Comparison of ENCODE assay signal across 2 cellular contexts in the genomic region with DNA sequence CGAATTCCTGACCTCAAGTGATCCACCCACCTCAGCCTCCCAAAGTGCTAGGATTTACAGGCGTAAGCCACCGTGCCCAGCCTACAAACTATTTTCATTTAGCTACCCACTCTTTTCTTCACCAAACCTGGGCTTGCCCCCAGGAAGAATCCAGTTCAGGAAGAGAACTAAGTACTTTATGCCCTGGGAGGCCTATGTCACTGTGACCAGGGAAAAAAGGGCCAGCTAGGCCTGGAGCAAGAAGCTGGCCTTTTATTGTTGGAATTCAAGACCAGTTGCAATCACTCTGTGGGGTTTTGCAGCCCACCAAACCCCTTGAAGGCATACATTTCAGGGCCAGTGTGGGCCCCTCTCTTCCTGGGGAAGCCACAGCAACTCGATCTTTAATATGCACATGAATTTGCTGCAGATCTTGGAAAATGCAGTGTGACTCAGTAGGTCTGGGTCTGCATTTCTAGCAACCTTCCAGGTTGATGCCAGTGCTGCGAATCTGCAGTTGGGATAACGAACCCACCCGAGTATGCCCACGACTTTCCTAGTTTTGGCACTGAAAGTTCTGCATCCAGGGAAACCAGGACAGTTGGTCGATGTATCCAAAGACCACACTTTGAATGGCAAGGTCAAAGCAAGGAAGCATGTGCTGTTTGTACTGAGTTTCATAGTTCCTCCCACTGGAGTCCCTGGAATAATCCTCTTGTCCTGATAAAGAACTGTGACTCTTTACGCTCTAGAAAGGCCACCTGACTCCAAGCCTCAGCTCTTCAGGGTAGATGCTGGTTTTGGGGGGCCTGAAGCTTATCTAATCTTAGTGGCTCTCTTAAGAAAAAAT.
A peak's percentile ranks its signal among the peaks of the same experiment; 100 is the strongest.
TF ChIP-seq lines count a peak whose summit lies in the region.

No MANE protein-coding gene starts in this region.

TF ChIP-seq in HCT116, 20 proteins besides CTCF, POLR2A, EP300 and RAD21:
- TF ChIP-seq, protein P1, sequence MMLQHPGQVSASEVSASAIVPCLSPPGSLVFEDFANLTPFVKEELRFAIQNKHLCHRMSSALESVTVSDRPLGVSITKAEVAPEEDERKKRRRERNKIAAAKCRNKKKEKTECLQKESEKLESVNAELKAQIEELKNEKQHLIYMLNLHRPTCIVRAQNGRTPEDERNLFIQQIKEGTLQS (IDR thresholded peaks at IDR 0.05), result no peak
- no peak for TF ChIP-seq ZNF274 (IDR thresholded peaks at IDR 0.05; ENCODE audit: low read depth, low read length)
- no peak for TF ChIP-seq EZH2 (IDR thresholded peaks at IDR 0.05)
- peak; percentile 14; the same call in 1 of the 2 replicates for TF ChIP-seq ZFX (IDR thresholded peaks at IDR 0.05)

TF ChIP-seq in K562, 482 proteins besides CTCF, POLR2A, EP300 and RAD21:
- no peak for TF ChIP-seq ZNF408 (CRISPR knock-in tag; IDR thresholded peaks at IDR 0.05; ENCODE audit: low read depth)
- TF ChIP-seq NR2C2 (CRISPR knock-in tag; IDR thresholded peaks at IDR 0.05), result no peak
- 0 out of 2 replicates have a peak, but pooled peaks have one; percentile 17 for TF ChIP-seq NR2C2 (tag; IDR thresholded peaks at IDR 0.05)
